In genomic region chr10:27388761-27389399, GRCh38 we compare ENCODE assay signal across 29 cellular contexts.
DNase-seq lines count a peak whose midpoint lies in the region; ATAC-seq, FAIRE-seq and TF ChIP-seq lines count a peak whose summit lies in the region.
"Had no signal": no experiment of that assay in that cellular context is flagged by ENCODE, and none has a peak within 500 bp of the region (broad histone marks: within the 10 kb centered on the region; RNA-seq: fewer than 3 reads in every experiment).

No MANE protein-coding gene starts in this region.

- TF ChIP-seq EP300 in H1 (IDR thresholded peaks at IDR 0.05; ENCODE audit: borderline replicate concordance in 1 of 2, low read depth in 2 of 2, low read length in 2 of 2), result no peak

- ATAC-seq in GM23338, result no peak
- peak in 3 of 4 donors; percentile 18 to 71 (median 57) for ATAC-seq in heart left ventricle
- peak; percentile 18 for ATAC-seq in stimulated activated memory B cell treated with anti-CD40 and anti-IgM and Interleukin-4, amounts not matched to agents 10 μg/mL and 1 μg/mL and 100 μg/mL, for 72 hours
- ATAC-seq in GM18868 (IDR thresholded peaks at IDR 0.05; ENCODE audit: unreplicated experiment), result no peak
- ATAC-seq: SK-N-SH treated with all-trans-retinoic acid at 6 μM for 48 hours, T-helper 17 cell had no signal

- H3K36me3 Mint-ChIP-seq in GM23338 (ENCODE audit: low read depth), result no peaks in the 10 kb centered on the region
- H3K36me3 Mint-ChIP-seq in stimulated activated memory B cell treated with anti-CD40 and anti-IgM and Interleukin-4, amounts not matched to agents 10 μg/mL and 1 μg/mL and 100 μg/mL, for 72 hours, result no peaks in the 10 kb centered on the region
- H3K36me3 Mint-ChIP-seq: activated naive CD4-positive, alpha-beta T cell treated with anti-CD3 and anti-CD28 coated beads, Interleukin-2, amount 10 ng/mL, durations not matched to agents 7 days and 5 days had no signal

- 86% methylated on average over 4 of the region's 4 CpGs; no CpG with 5 or more reads in 1 of the 2 experiments for WGBS in H1 (ENCODE audit: extremely low coverage in 1 of 2, insufficient coverage in 1 of 2, insufficient read length in 1 of 2, insufficient replicate concordance in 2 of 2, low coverage in 1 of 2, low lambda C conversion rate in 2 of 2, missing lambda C conversion rate in 1 of 2), 2 experiments
- 55 to 64% (median 59%) methylated on average over 4 of the region's 4 CpGs for WGBS in heart left ventricle, 4 donors

- no peak for TF ChIP-seq RAD21 in H1 (IDR thresholded peaks at IDR 0.05 in 1 of 2, conservative IDR thresholded peaks at IDR 0.05 in 1 of 2; ENCODE audit: low read depth in 2 of 2, low read length in 2 of 2)

- H3K36me3 ChIP-seq in GM23338 (ENCODE audit: insufficient read depth) (no peaks in the 10 kb centered on the region), H1 (ENCODE audit: control insufficient read depth in 2 of 4, insufficient read depth in 4 of 4, low read length in 3 of 4) (no peaks in the 10 kb centered on the region), heart left ventricle (no peaks in the 10 kb centered on the region), BE2C (no peaks in the 10 kb centered on the region)
- H3K36me3 ChIP-seq: ovary, thoracic aorta, uterus had no signal

- intact Hi-C loops in heart left ventricle (cut with DNase I), result no loop called here

- H2AK5ac ChIP-seq in H1 (ENCODE audit: low read depth, low read length), result no peak overlapping the region

- DNase-seq in GM23338 (ENCODE audit: low spot score) (no peak), H1 (ENCODE audit: low read depth in 1 of 2, low spot score in 2 of 2) (no peak), heart left ventricle (peak in 2 of 5 donors; percentile 48), BE2C (no peak), NCI-H524 treated with DMSO at 0.1 percent for 48 hours (lab: John Stamatoyannopoulos, UW) (no peak)
- DNase-seq: activated CD4-positive, alpha-beta memory T cell treated with anti-CD3 and anti-CD28 coated beads, Interleukin-2, amount 10 ng/mL, durations not matched to agents 7 days and 5 days; activated CD4-positive, CD25-positive, alpha-beta regulatory T cell treated with anti-CD3 and anti-CD28 coated beads, Interleukin-2, amount 50 U/mL, for 72 hours; activated CD8-positive, alpha-beta memory T cell treated with anti-CD3 and anti-CD28 coated beads, Interleukin-2, amount 50 U/mL, for 48 hours; activated naive CD4-positive, alpha-beta T cell treated with anti-CD3 and anti-CD28 coated beads, Interleukin-2, amount 10 ng/mL, durations not matched to agents 7 days and 5 days; CD4-positive, alpha-beta memory T cell; KG1; MM.1S; NCI-H1436 treated with DMSO at 0.1 percent for 48 hours; NCI-H2107; OCI-M1; ovary; stimulated activated CD4-positive, alpha-beta T cell treated with anti-CD3 and anti-CD28 coated beads, Interleukin-4, amount 100 ng/mL, for 4 hours; stimulated activated naive CD4-positive, alpha-beta T cell treated with Interleukin-2 at 50 U/mL for 16 hours; T-helper 17 cell had no signal

- 0 out of 2 replicates have a peak, but pooled peaks cover 3% of the 10 kb centered on the region for H3K9me2 ChIP-seq in GM23338 (ENCODE audit: insufficient read depth)

- H2AFZ ChIP-seq in GM23338, result 0 out of 2 replicates have a peak overlapping the region, but pooled peaks have one; percentile 52
- 0 out of 2 replicates have a peak overlapping the region, but pooled peaks have one; percentile 49 for H2AFZ ChIP-seq in H1 (ENCODE audit: low read length)

- H3K14ac ChIP-seq in H1 (ENCODE audit: insufficient read length), result no peak overlapping the region

- no peaks in the 10 kb centered on the region for H3K79me2 ChIP-seq in GM23338 (replicated peaks; ENCODE audit: insufficient read depth)
- no peaks in the 10 kb centered on the region for H3K79me2 ChIP-seq in H1 (ENCODE audit: control insufficient read depth in 1 of 2, insufficient read depth in 2 of 2, low read length in 2 of 2)

- H4K8ac ChIP-seq in H1 (ENCODE audit: extremely low read depth, insufficient read depth, low read length), result no peak overlapping the region

- H3K4me2 ChIP-seq in GM23338, result no peak overlapping the region
- no peak overlapping the region for H3K4me2 ChIP-seq in H1 (ENCODE audit: insufficient read depth in 1 of 2, low read depth in 2 of 2, low read length in 2 of 2)

- no peaks in the 10 kb centered on the region for H3K9me3 ChIP-seq in H1 (ENCODE audit: insufficient read depth in 2 of 2, low read depth in 1 of 2, low read length in 1 of 2)
- no peaks in the 10 kb centered on the region for H3K9me3 ChIP-seq in heart left ventricle
- H3K9me3 ChIP-seq in BE2C, result no peaks in the 10 kb centered on the region
- H3K9me3 ChIP-seq: ovary, thoracic aorta, uterus had no signal

- no peak overlapping the region for H3K23ac ChIP-seq in H1 (ENCODE audit: insufficient read length)

- H3K4me3 ChIP-seq in GM23338, result no peak overlapping the region
- no peak overlapping the region for H3K4me3 ChIP-seq in H1 (ENCODE audit: extremely low read depth in 1 of 4, insufficient read depth in 2 of 4, low read depth in 3 of 4, low read length in 4 of 4)
- no peak overlapping the region for H3K4me3 ChIP-seq in heart left ventricle
- no peak overlapping the region for H3K4me3 ChIP-seq in BE2C (ENCODE audit: low read depth, low read length)
- H3K4me3 ChIP-seq: ovary, thoracic aorta, uterus had no signal

- TF ChIP-seq POLR2A in H1 (IDR thresholded peaks at IDR 0.05; ENCODE audit: control extremely low read depth in 1 of 2, low read depth in 2 of 2, low read length in 2 of 2) (no peak), heart left ventricle (IDR thresholded peaks at IDR 0.05) (no peak)

- H3K56ac ChIP-seq in H1 (replicated peaks; ENCODE audit: insufficient read length, low read depth, low read length), result no peak overlapping the region

- H4K5ac ChIP-seq in H1 (ENCODE audit: insufficient read length, low read depth, low read length), result no peak overlapping the region

- peaks cover 5% of the 10 kb centered on the region for H3K27me3 Mint-ChIP-seq in GM23338 (ENCODE audit: insufficient read depth, low read depth, poor library complexity)
- peaks cover 65% of the 10 kb centered on the region for H3K27me3 Mint-ChIP-seq in stimulated activated memory B cell treated with anti-CD40 and anti-IgM and Interleukin-4, amounts not matched to agents 10 μg/mL and 1 μg/mL and 100 μg/mL, for 72 hours

- H2BK20ac ChIP-seq in H1 (ENCODE audit: low read length), result 0 out of 2 replicates have a peak overlapping the region, but pooled peaks have one; percentile 25

- H3K9ac ChIP-seq in H1 (replicated peaks in 1 of 4; ENCODE audit: extremely low read depth in 1 of 4, low read depth in 3 of 4, low read length in 3 of 4), result no peak overlapping the region

- no peaks in the 10 kb centered on the region for H3F3A ChIP-seq in GM23338 (replicated peaks; ENCODE audit: low read depth)

- TF ChIP-seq CTCF in GM23338 (conservative IDR thresholded peaks at IDR 0.05; ENCODE audit: low read depth in 2 of 2), result no peak
- no peak for TF ChIP-seq CTCF in H1 (IDR thresholded peaks at IDR 0.05; ENCODE audit: control extremely low read depth in 1 of 3, insufficient read depth in 1 of 3, low read depth in 1 of 3, low read length in 3 of 3)
- no peak for TF ChIP-seq CTCF in heart left ventricle (IDR thresholded peaks at IDR 0.05)
- TF ChIP-seq CTCF in BE2C (IDR thresholded peaks at IDR 0.05; ENCODE audit: low read depth, low read length), result no peak

- no peak for FAIRE-seq in H1 (lab: Jason Lieb, UNC)
- FAIRE-seq: endometrium, GM12891, H54, HTR-8/SVneo had no signal

- H3K4me1 ChIP-seq in GM23338 (ENCODE audit: insufficient read depth), result peaks cover 17% of the 10 kb centered on the region
- H3K4me1 ChIP-seq in H1 (replicated peaks in 1 of 4; ENCODE audit: control insufficient read depth in 3 of 4, insufficient read depth in 4 of 4, low read length in 3 of 4), result peaks cover 0 to 3% (median 1%) of the 10 kb centered on the region in 4 experiments; a peak in 4 of 7 replicates
- H3K4me1 ChIP-seq in heart left ventricle, result no peaks in the 10 kb centered on the region
- H3K4me1 ChIP-seq in BE2C, result no peaks in the 10 kb centered on the region
- H3K4me1 ChIP-seq: uterus had no signal

- no peak overlapping the region for H3K18ac ChIP-seq in H1 (ENCODE audit: extremely low read depth, low read length)

- H3K23me2 ChIP-seq in H1 (ENCODE audit: low read depth, low read length), result no peaks in the 10 kb centered on the region

- H3K9me3 Mint-ChIP-seq in GM23338, result peaks cover 7% of the 10 kb centered on the region
- no peaks in the 10 kb centered on the region for H3K9me3 Mint-ChIP-seq in stimulated activated memory B cell treated with anti-CD40 and anti-IgM and Interleukin-4, amounts not matched to agents 10 μg/mL and 1 μg/mL and 100 μg/mL, for 72 hours
- H3K9me3 Mint-ChIP-seq: activated CD4-positive, alpha-beta memory T cell treated with anti-CD3 and anti-CD28 coated beads, Interleukin-2, amount 10 ng/mL, durations not matched to agents 7 days and 5 days; activated naive CD4-positive, alpha-beta T cell treated with anti-CD3 and anti-CD28 coated beads, Interleukin-2, amount 10 ng/mL, durations not matched to agents 7 days and 5 days; central memory CD8-positive, alpha-beta T cell had no signal

- H2BK15ac ChIP-seq in H1 (ENCODE audit: low read length), result 0 out of 2 replicates have a peak overlapping the region, but pooled peaks have one; percentile 12

- no peak overlapping the region for H3K4me3 Mint-ChIP-seq in GM23338
- no peak overlapping the region for H3K4me3 Mint-ChIP-seq in stimulated activated memory B cell treated with anti-CD40 and anti-IgM and Interleukin-4, amounts not matched to agents 10 μg/mL and 1 μg/mL and 100 μg/mL, for 72 hours
- H3K4me3 Mint-ChIP-seq: activated CD4-positive, alpha-beta memory T cell treated with anti-CD3 and anti-CD28 coated beads, Interleukin-2, amount 10 ng/mL, durations not matched to agents 7 days and 5 days; activated naive CD4-positive, alpha-beta T cell treated with anti-CD3 and anti-CD28 coated beads, Interleukin-2, amount 10 ng/mL, durations not matched to agents 7 days and 5 days; CD4-positive, alpha-beta memory T cell; central memory CD8-positive, alpha-beta T cell; T-helper 17 cell had no signal

- CTCF ChIA-PET in H1 (lab: Charles Lee; ENCODE audit: partially characterized antibody), result interaction anchor here (0.6 to 1.4 kb wide), 3 partner anchors 13 to 19 kb away, joined by 3 read pairs; no protein-coding TSS in a partner anchor

- H3K27me3 ChIP-seq in GM23338 (ENCODE audit: insufficient read depth) (no peaks in the 10 kb centered on the region), H1 (replicated peaks in 1 of 4; ENCODE audit: control insufficient read depth in 3 of 4, extremely low read depth in 1 of 4, insufficient read depth in 3 of 4, low read length in 3 of 4) (no peaks in the 10 kb centered on the region), heart left ventricle (peaks cover 0 to 6% (median 0%) of the 10 kb centered on the region in 9 donors), BE2C (no peaks in the 10 kb centered on the region)
- H3K27me3 ChIP-seq: ovary, uterus had no signal

- no peak overlapping the region for H2BK120ac ChIP-seq in H1 (replicated peaks; ENCODE audit: low read depth, low read length)

- H3K4me1 Mint-ChIP-seq in GM23338, result peaks cover 18% of the 10 kb centered on the region
- H3K4me1 Mint-ChIP-seq in stimulated activated memory B cell treated with anti-CD40 and anti-IgM and Interleukin-4, amounts not matched to agents 10 μg/mL and 1 μg/mL and 100 μg/mL, for 72 hours, result no peaks in the 10 kb centered on the region
- H3K4me1 Mint-ChIP-seq: activated CD4-positive, alpha-beta memory T cell treated with anti-CD3 and anti-CD28 coated beads, Interleukin-2, amount 10 ng/mL, durations not matched to agents 7 days and 5 days; activated naive CD4-positive, alpha-beta T cell treated with anti-CD3 and anti-CD28 coated beads, Interleukin-2, amount 10 ng/mL, durations not matched to agents 7 days and 5 days; CD4-positive, alpha-beta memory T cell; central memory CD8-positive, alpha-beta T cell; T-helper 17 cell had no signal

- POLR2A ChIA-PET in H1 (lab: Charles Lee; ENCODE audit: partially characterized antibody), result no interaction called here

- no peak overlapping the region for H2BK5ac ChIP-seq in H1 (ENCODE audit: low read depth, low read length)

- H4K91ac ChIP-seq in H1 (replicated peaks; ENCODE audit: insufficient read length, low read length), result no peak overlapping the region

- H4K20me1 ChIP-seq in GM23338 (replicated peaks; ENCODE audit: insufficient read depth) (no peaks in the 10 kb centered on the region), H1 (replicated peaks in 1 of 2; ENCODE audit: control insufficient read depth in 1 of 2, insufficient read depth in 2 of 2, low read length in 2 of 2) (no peaks in the 10 kb centered on the region)

- no peak overlapping the region for H2BK12ac ChIP-seq in H1 (ENCODE audit: low read depth, low read length)

- H3K27ac ChIP-seq in GM23338 (ENCODE audit: low read depth) (no peak overlapping the region), H1 (ENCODE audit: low read depth, low read length) (no peak overlapping the region), heart left ventricle (no peak overlapping the region)
- H3K27ac ChIP-seq: ovary, thoracic aorta, uterus had no signal

- H3K4ac ChIP-seq in H1 (replicated peaks; ENCODE audit: insufficient read length, low read depth, low read length), result no peak overlapping the region

- no peak overlapping the region for H3K27ac Mint-ChIP-seq in GM23338
- H3K27ac Mint-ChIP-seq in stimulated activated memory B cell treated with anti-CD40 and anti-IgM and Interleukin-4, amounts not matched to agents 10 μg/mL and 1 μg/mL and 100 μg/mL, for 72 hours, result no peak overlapping the region
- H3K27ac Mint-ChIP-seq: activated CD4-positive, alpha-beta memory T cell treated with anti-CD3 and anti-CD28 coated beads, Interleukin-2, amount 10 ng/mL, durations not matched to agents 7 days and 5 days; activated naive CD4-positive, alpha-beta T cell treated with anti-CD3 and anti-CD28 coated beads, Interleukin-2, amount 10 ng/mL, durations not matched to agents 7 days and 5 days; CD4-positive, alpha-beta memory T cell; T-helper 17 cell had no signal

- no peaks in the 10 kb centered on the region for H3K79me1 ChIP-seq in H1 (ENCODE audit: low read depth, low read length)

Comparison
In these comparisons a context has a peak if more than half of its experiments do, and no peak if none do; other contexts are left out.
1. ATAC-seq: peak in heart left ventricle (3 of 4) and stimulated activated memory B cell treated with anti-CD40 and anti-IgM and Interleukin-4, amounts not matched to agents 10 μg/mL and 1 μg/mL and 100 μg/mL, for 72 hours (single experiment); none in GM23338 (single experiment) and GM18868 (single experiment).